ENCODE assay signal across 8 cellular contexts in the genomic region with DNA sequence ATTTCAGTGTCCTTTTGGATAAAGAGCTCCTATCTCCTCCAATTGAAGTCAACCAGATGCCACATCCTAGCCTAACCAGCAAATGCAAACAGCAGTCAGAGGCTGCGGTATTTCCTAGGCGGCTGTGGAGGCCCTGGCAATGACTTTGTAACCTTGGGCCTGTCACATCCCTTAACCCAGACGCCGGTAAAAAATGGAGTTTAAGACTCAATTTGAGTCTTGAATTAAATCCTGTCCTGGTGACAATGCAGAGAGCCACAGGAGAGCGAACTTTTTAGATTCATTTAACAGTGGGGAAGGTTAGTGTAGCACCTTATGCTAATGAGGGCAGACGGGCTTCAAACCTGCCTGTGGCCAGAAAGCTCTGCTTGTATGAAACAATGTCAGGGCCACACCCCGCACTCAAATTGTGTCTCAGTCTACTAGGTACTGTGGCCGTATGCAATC. TPM values are rescaled to one million over a fixed set of nuclear protein-coding genes. Genes with fewer than 3 reads are reported as not detected.
DNase-seq lines count a peak whose midpoint lies in the region; ATAC-seq and TF ChIP-seq lines count a peak whose summit lies in the region.

No MANE protein-coding gene starts in this region.

- ATAC-seq in left ventricle myocardium superior: no peak

- H3K36me3 Mint-ChIP-seq in MCF 10A (ENCODE audit: insufficient read depth, unreplicated experiment) (no peaks in the 10 kb centered on the region), nephron (ENCODE audit: low read depth) (peaks cover 4% of the 10 kb centered on the region)

- intact Hi-C loops in MCF 10A (cut with micrococcal nuclease): loop anchor here (2.0 to 5.0 kb wide), 2 partner anchors 95 to 225 kb away; partner anchors contain the start of genes APPL2 and WASHC4
- intact Hi-C loops in left ventricle myocardium superior (cut with micrococcal nuclease): no loop called here

- H3K4me1 Mint-ChIP-seq in MCF 10A (ENCODE audit: insufficient read depth, unreplicated experiment) (peaks cover 39% of the 10 kb centered on the region), nephron (peaks cover 23% of the 10 kb centered on the region)

- BruUV-seq in MCF 10A (replicated peaks; lab: Mats Ljungman, UMichigan): TSS peak; percentile 29

- no peak overlapping the region for H3K27ac Mint-ChIP-seq in MCF 10A (ENCODE audit: low read depth, unreplicated experiment)
- peak overlapping the region in 1 of 3 experiments; percentile 73 for H3K27ac Mint-ChIP-seq in nephron

- no peaks in the 10 kb centered on the region for H3K9me3 Mint-ChIP-seq in MCF 10A (ENCODE audit: unreplicated experiment)
- no peaks in the 10 kb centered on the region for H3K9me3 Mint-ChIP-seq in nephron

- in situ Hi-C loops in GM13976 (cut with MboI; ENCODE audit: low sequenced_read_pairs, unreplicated experiment): no loop called here

- H3K4me3 Mint-ChIP-seq in MCF 10A (ENCODE audit: unreplicated experiment) (peak overlapping the region; percentile 71), nephron (peak overlapping the region; percentile 85 to 95 (median 91))

- CTCF ChIA-PET in MCF 10A (lab: Yijun Ruan, JAX): interaction anchor here (1.0 to 1.2 kb wide), 2 partner anchors 9 to 11 kb away, joined by 3 read pairs; no protein-coding TSS in a partner anchor

- H3K27me3 Mint-ChIP-seq in MCF 10A (ENCODE audit: insufficient read depth, unreplicated experiment) (no peaks in the 10 kb centered on the region), nephron (ENCODE audit: low read depth) (peaks cover 19% of the 10 kb centered on the region)

- POLR2A ChIA-PET in MCF 10A (lab: Yijun Ruan, JAX): interaction anchor here (0.6 to 5.2 kb wide), 16 partner anchors 13 to 901 kb away, joined by 3 to 51 read pairs (median 4); partner anchors contain the start of genes APPL2 and WASHC4

- TF ChIP-seq CTCF in MCF 10A (IDR thresholded peaks at IDR 0.05; ENCODE audit: unreplicated experiment) (no peak), nephron (IDR thresholded peaks at IDR 0.05; ENCODE audit: unreplicated experiment in 3 of 3) (no peak), GM13976 (IDR thresholded peaks at IDR 0.05; ENCODE audit: borderline replicate concordance, control extremely low read depth, extremely low read depth, insufficient read depth, missing control alignments) (no peak)

- DNase-seq in EH (ENCODE audit: low read depth) (peak; percentile 48), NCI-H345 (lab: John Stamatoyannopoulos, UW) (peak; percentile 32), MCF 10A (ENCODE audit: unreplicated experiment) (peak; percentile 52), GM13976 (ENCODE audit: low spot score) (no peak), left ventricle myocardium superior (no peak)
- no peak for DNase-seq in stimulated activated naive CD4-positive, alpha-beta T cell treated with Interleukin-2 at 50 U/mL for 16 hours (lab: John Stamatoyannopoulos, UW)
- no peak for DNase-seq in effector CD8-positive, alpha-beta T cell (lab: John Stamatoyannopoulos, UW)

RNA-seq across cellular contexts. Expression of gene C12orf75, which starts 1.3 kb away (rescaled TPM):
- 53.6 and 67.7 TPM in 2 replicates for total RNA-seq in MCF 10A (2022)
- total RNA-seq in left ventricle myocardium superior: 1.8 TPM

Comparison
In these comparisons a context has a peak if more than half of its experiments do, and no peak if none do; other contexts are left out.
1. DNase-seq: peak in EH (single experiment), NCI-H345 (single experiment) and MCF 10A (single experiment); none in GM13976 (single experiment), stimulated activated naive CD4-positive, alpha-beta T cell treated with Interleukin-2 at 50 U/mL for 16 hours (single experiment), left ventricle myocardium superior (single experiment) and effector CD8-positive, alpha-beta T cell (single experiment).
2. RNA of gene C12orf75, which starts 1.3 kb away (total RNA-seq): 53.6 to 67.7 TPM in MCF 10A; 1.8 TPM in left ventricle myocardium superior (single experiment); every median in the first group is over 10 times any median in the second.